ENCODE assay signal across 7 cellular contexts in genomic region chr19:8832132-8833021, GRCh38. TPM values are rescaled to one million over a fixed set of nuclear protein-coding genes. Genes with fewer than 3 reads are reported as not detected.
DNase-seq lines count a peak whose midpoint lies in the region; ATAC-seq, FAIRE-seq and TF ChIP-seq lines count a peak whose summit lies in the region.

Gene MBD3L1 (plus strand): TSS chr19:8832377. CDS start chr19:8842679, 10,302 bp downstream.
Gene ZNF558 (minus strand): TSS chr19:8832304. CDS start chr19:8822659, 9,645 bp downstream.

- peak within 1 kb of the TSS; percentile 76 for H3K4me2 ChIP-seq in mammary epithelial cell (ENCODE audit: insufficient read depth, low read depth, low read length)

- BruUV-seq in mammary epithelial cell (replicated peaks; lab: Mats Ljungman, UMichigan): no TSS peak

- peak; percentile 85 for ATAC-seq in GM18511 (IDR thresholded peaks at IDR 0.05; ENCODE audit: unreplicated experiment)
- peak; percentile 80 for ATAC-seq in HG03060 (IDR thresholded peaks at IDR 0.05; ENCODE audit: low read depth, unreplicated experiment)

- H2AFZ ChIP-seq in mammary epithelial cell (ENCODE audit: low read depth, low read length): peak within 1 kb of the TSS; percentile 77

- in situ Hi-C loops in mammary epithelial cell (cut with MboI; ENCODE audit: low sequenced_read_pairs in 2 of 2): no loop called here

- WGBS in mammary epithelial cell (ENCODE audit: low coverage, missing lambda C conversion rate): 10% methylated on average over 2 of the region's 78 CpGs
- 1% methylated on average over 67 to 78 of the region's 78 CpGs for WGBS in small intestine, 3 donors

- peaks cover 14% of the 10 kb centered on the region for H3K9me3 ChIP-seq in mammary epithelial cell (replicated peaks; ENCODE audit: insufficient read depth, low read length)
- H3K9me3 ChIP-seq in iPS-20b (ENCODE audit: insufficient read depth, low read depth, low read length): peaks cover 30% of the 10 kb centered on the region; the same call in 1 of the 2 replicates
- H3K9me3 ChIP-seq in small intestine (ENCODE audit: control insufficient read depth, low read depth): no peaks in the 10 kb centered on the region

- H3K4me1 ChIP-seq in mammary epithelial cell (ENCODE audit: insufficient read depth, low read length): no peaks in the 10 kb centered on the region
- H3K4me1 ChIP-seq in iPS-20b (ENCODE audit: insufficient read depth, low read length): no peaks in the 10 kb centered on the region
- H3K4me1 ChIP-seq in small intestine (ENCODE audit: control insufficient read depth in 2 of 2, insufficient read depth in 1 of 2, low read depth in 1 of 2, low read length in 1 of 2): peaks cover 0 to 3% of the 10 kb centered on the region in 2 donors

- intact Hi-C loops in mammary epithelial cell (cut with micrococcal nuclease): loop anchor here (5.0 kb wide), 2 partner anchors 245 to 845 kb away; partner anchors contain the start of gene ZNF562

- H3K36me3 ChIP-seq in mammary epithelial cell (ENCODE audit: insufficient read depth, low read length) (no peaks in the 10 kb centered on the region), iPS-20b (ENCODE audit: insufficient read depth, low read depth, low read length) (peaks cover 5% of the 10 kb centered on the region; the same call in 1 of the 2 replicates), small intestine (ENCODE audit: control insufficient read depth in 2 of 2, insufficient read depth in 2 of 2, low read length in 2 of 2) (no peaks in the 10 kb centered on the region)

- H4K20me1 ChIP-seq in mammary epithelial cell (ENCODE audit: insufficient read depth, low read length): no peaks in the 10 kb centered on the region

- TF ChIP-seq CTCF in VCaP (conservative IDR thresholded peaks at IDR 0.05) (peak; percentile 45), mammary epithelial cell (conservative IDR thresholded peaks at IDR 0.05 in 1 of 2, IDR thresholded peaks at IDR 0.05 in 1 of 2; ENCODE audit: extremely low read depth in 1 of 2, insufficient read depth in 1 of 2, low read depth in 1 of 2, low read length in 2 of 2) (no peak)

- no peaks in the 10 kb centered on the region for H3K27me3 ChIP-seq in mammary epithelial cell (ENCODE audit: insufficient read depth, low read length)
- H3K27me3 ChIP-seq in iPS-20b (ENCODE audit: insufficient read depth, low read length): no peaks in the 10 kb centered on the region
- H3K27me3 ChIP-seq in small intestine (ENCODE audit: control insufficient read depth in 2 of 2, insufficient read depth in 2 of 2, low read length in 2 of 2): no peaks in the 10 kb centered on the region

- H3K9ac ChIP-seq in mammary epithelial cell (ENCODE audit: insufficient read depth, low read length) (no peak within 1 kb of the TSS), iPS-20b (ENCODE audit: low read depth, low read length) (peak within 1 kb of the TSS; percentile 74)

- dilution Hi-C loops in mammary epithelial cell (cut with HindIII; ENCODE audit: low sequenced_read_pairs): no loop called here

- CTCF ChIA-PET in mammary epithelial cell (lab: Charles Lee; ENCODE audit: low non-redundant PET): interaction anchor here (0.6 kb wide), 1 partner anchor 409 kb away, joined by 3 read pairs; no protein-coding TSS in a partner anchor

- no peaks in the 10 kb centered on the region for H3K79me2 ChIP-seq in mammary epithelial cell (ENCODE audit: insufficient read depth, low read length)

- FAIRE-seq in small intestine (lab: Jason Lieb, UNC): no peak

- H3K4me3 ChIP-seq in mammary epithelial cell (replicated peaks in 1 of 3; ENCODE audit: insufficient read depth in 1 of 3, low read depth in 2 of 3, low read length in 3 of 3) (peak within 1 kb of the TSS; percentile 48 to 64 (median 51)), iPS-20b (ENCODE audit: low read length) (peak within 1 kb of the TSS; percentile 85), small intestine (ENCODE audit: low read depth in 1 of 2, low read length in 2 of 2) (peak within 1 kb of the TSS; percentile 69 to 86)

- DNase-seq in NCI-H2107 (lab: John Stamatoyannopoulos, UW): peak; percentile 25
- peak; percentile 95 for DNase-seq in mammary epithelial cell
- peak; percentile 98 for DNase-seq in small intestine

- H3K27ac ChIP-seq in VCaP: peak within 1 kb of the TSS; percentile 81
- no peak within 1 kb of the TSS for H3K27ac ChIP-seq in mammary epithelial cell (ENCODE audit: insufficient read depth, low read depth, low read length)
- no peak within 1 kb of the TSS for H3K27ac ChIP-seq in iPS-20b (ENCODE audit: low read length)
- H3K27ac ChIP-seq in small intestine (ENCODE audit: low read depth in 1 of 2, low read length in 1 of 2): peak within 1 kb of the TSS; percentile 86 to 97

RNA-seq across cellular contexts. Expression of gene MBD3L1, which starts in this region (rescaled TPM):
- not detected for total RNA-seq in mammary epithelial cell
- polyA plus RNA-seq in mammary epithelial cell: not detected
- not detected for polyA minus RNA-seq in mammary epithelial cell
- not detected for polyA plus RNA-seq in small intestine

RNA-seq across cellular contexts. Expression of gene ZNF558, which starts in this region (rescaled TPM):
- 10 to 100 TPM; 21.2 to 38.3 TPM for total RNA-seq in mammary epithelial cell
- polyA plus RNA-seq in mammary epithelial cell: 3.8 TPM
- 17.3 TPM for polyA minus RNA-seq in mammary epithelial cell
- polyA plus RNA-seq in small intestine: 10 to 100 TPM in 1 of 3 donors, 1 to 10 TPM in 2; 6.8 to 10.9 (median 7.6) TPM

Comparison
In these comparisons a context has a peak if more than half of its experiments do, and no peak if none do; other contexts are left out.
1. DNase-seq: peak in every context shown above with its lines; median percentile 98 in small intestine; 95 in mammary epithelial cell; 25 in NCI-H2107.
2. H3K27ac ChIP-seq: peak in VCaP (single experiment) and small intestine (2 of 2); none in mammary epithelial cell (single experiment) and iPS-20b (single experiment).
3. Peak in every context shown above with its lines, with median percentiles within 50 percentile points of each other: H3K4me3 ChIP-seq.